ENCODE assay signal across 8 cellular contexts in the genomic region with DNA sequence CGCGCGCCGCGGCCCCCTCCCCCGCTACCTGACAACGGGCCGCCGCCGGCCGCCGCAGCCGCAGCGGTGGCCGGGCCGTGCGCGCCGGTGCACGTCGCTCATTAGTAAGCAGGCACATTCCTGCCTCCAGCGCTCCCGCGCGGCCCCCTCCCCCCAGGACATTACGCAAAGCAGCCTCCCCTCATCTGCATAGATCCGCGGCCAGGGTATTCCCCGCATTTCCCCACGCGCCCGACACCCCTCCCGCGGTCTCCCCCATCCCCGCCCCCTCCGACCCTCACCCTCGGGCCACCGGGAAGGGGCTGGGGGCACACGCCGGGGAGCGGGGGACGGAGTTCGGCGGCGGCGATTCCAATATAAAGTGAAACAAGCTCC. TPM values are rescaled to one million over a fixed set of nuclear protein-coding genes. Genes with fewer than 3 reads are reported as not detected.
A peak's percentile ranks its signal among the peaks of the same experiment; 100 is the strongest.
DNase-seq lines count a peak whose midpoint lies in the region; ATAC-seq and TF ChIP-seq lines count a peak whose summit lies in the region.

A gene with protein sequence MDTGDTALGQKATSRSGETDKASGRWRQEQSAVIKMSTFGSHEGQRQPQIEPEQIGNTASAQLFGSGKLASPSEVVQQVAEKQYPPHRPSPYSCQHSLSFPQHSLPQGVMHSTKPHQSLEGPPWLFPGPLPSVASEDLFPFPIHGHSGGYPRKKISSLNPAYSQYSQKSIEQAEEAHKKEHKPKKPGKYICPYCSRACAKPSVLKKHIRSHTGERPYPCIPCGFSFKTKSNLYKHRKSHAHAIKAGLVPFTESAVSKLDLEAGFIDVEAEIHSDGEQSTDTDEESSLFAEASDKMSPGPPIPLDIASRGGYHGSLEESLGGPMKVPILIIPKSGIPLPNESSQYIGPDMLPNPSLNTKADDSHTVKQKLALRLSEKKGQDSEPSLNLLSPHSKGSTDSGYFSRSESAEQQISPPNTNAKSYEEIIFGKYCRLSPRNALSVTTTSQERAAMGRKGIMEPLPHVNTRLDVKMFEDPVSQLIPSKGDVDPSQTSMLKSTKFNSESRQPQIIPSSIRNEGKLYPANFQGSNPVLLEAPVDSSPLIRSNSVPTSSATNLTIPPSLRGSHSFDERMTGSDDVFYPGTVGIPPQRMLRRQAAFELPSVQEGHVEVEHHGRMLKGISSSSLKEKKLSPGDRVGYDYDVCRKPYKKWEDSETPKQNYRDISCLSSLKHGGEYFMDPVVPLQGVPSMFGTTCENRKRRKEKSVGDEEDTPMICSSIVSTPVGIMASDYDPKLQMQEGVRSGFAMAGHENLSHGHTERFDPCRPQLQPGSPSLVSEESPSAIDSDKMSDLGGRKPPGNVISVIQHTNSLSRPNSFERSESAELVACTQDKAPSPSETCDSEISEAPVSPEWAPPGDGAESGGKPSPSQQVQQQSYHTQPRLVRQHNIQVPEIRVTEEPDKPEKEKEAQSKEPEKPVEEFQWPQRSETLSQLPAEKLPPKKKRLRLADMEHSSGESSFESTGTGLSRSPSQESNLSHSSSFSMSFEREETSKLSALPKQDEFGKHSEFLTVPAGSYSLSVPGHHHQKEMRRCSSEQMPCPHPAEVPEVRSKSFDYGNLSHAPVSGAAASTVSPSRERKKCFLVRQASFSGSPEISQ (N-terminal part only) (minus strand): TSS at position 106 of the 375 bp plus-strand sequence. CDS start 170,438 bp downstream, outside the sequence.

- ATAC-seq in HG02642 (IDR thresholded peaks at IDR 0.05; ENCODE audit: poor library complexity, unreplicated experiment), result peak; percentile 37

- DNase-seq in GM12865 (ENCODE audit: low read depth) (peak; percentile 84), NCI-H446 (lab: John Stamatoyannopoulos, UW) (peak; percentile 18 to 63), dermis blood vessel endothelial cell (peak; percentile 90), lower leg skin (ENCODE audit: low spot score in 2 of 2) (peak; percentile 85 to 97), NCI-H1436 (lab: John Stamatoyannopoulos, UW) (no peak)
- DNase-seq in activated CD4-positive, alpha-beta T cell treated with anti-CD3 and anti-CD28 coated beads, Interleukin-2, amount 50 U/mL, for 48 hours, result peak; percentile 92 to 93
- DNase-seq in stimulated activated CD4-positive, alpha-beta T cell treated with anti-CD3 and anti-CD28 coated beads, TNF-alpha, amount 100 ng/mL, for 24 hours (ENCODE audit: low read depth in 3 of 3), result peak; percentile 80 to 91 (median 81)

- no peak for TF ChIP-seq POLR2A in lower leg skin (IDR thresholded peaks at IDR 0.05)

- intact Hi-C loops in lower leg skin (cut with DNase I; ENCODE audit: low total_unique reads), result no loop called here

- TF ChIP-seq CTCF in GM12865 (IDR thresholded peaks at IDR 0.05; ENCODE audit: insufficient read depth, low read depth, low read length, missing control alignments) (no peak), lower leg skin (IDR thresholded peaks at IDR 0.05) (no peak)

- 0% methylated on average over 25 to 27 of the region's 46 CpGs for WGBS in lower leg skin, 2 donors

- H3K4me3 ChIP-seq in GM12865 (ENCODE audit: low read depth, low read length), result peak within 1 kb of the TSS; percentile 97
- peak within 1 kb of the TSS; percentile 86 for H3K4me3 ChIP-seq in lower leg skin (ENCODE audit: low read depth, poor library complexity, severe bottlenecking)

RNA-seq across cellular contexts. Expression of the gene that starts here (rescaled TPM):
- total RNA-seq in dermis blood vessel endothelial cell (10.6 and 11.7 TPM in 2 replicates), lower leg skin (10 to 100 TPM; 17.2 to 49.4 (median 21.6) TPM)
